8 cellular contexts compared by ENCODE assay signal in the genomic region with DNA sequence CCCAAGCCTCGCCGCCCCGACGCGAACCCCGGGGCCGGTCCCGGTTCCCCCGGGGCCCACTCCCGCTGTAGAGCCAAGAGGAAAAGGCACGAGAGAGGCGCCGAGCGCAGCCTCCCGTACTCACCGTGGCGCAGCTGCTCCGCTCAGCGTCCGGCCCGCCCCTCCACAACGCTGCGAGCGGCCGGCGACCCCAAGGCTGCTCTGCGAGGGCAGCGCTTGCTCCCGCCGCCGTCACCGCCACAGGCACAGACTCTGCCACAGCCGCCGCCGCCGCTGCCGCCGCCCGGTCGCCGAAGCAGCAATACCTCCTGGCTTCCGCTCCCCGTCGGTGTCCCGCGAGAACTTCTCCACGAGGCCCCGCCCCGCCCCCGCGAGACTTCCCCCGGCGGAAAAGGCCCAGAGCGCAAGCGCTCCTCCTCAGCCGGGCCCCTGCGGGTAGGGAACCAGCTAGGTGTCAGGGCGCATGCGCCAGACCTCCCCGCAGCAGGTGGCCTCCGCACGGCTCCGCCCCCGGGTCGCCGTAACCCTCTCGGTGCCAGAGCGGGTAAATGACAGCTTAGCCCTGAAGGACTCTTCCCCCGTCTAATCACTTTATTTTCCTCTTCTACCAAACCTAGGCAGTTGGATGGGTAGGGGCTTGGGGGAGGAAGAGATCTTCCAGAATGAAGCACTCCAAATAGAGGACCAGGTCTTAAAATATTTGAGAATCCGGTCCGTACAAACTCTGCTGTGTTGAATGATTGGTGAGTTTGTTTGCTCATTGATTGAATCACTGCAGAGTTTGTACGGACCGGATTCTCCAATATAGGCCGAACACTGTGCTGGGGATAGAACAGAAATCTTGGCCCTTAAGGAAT. TPM values are rescaled to one million over a fixed set of nuclear protein-coding genes. Genes with fewer than 3 reads are reported as not detected.
DNase-seq lines count a peak whose midpoint lies in the region; ATAC-seq and TF ChIP-seq lines count a peak whose summit lies in the region.

A gene (minus strand): TSS at position 314 of the 857 bp plus-strand sequence. CDS start 12,050 bp downstream, outside the sequence.

- H3K27ac ChIP-seq in VCaP = peak within 1 kb of the TSS; percentile 88
- no peak within 1 kb of the TSS for H3K27ac ChIP-seq in iPS-18a (ENCODE audit: low read length)

- peak within 1 kb of the TSS; percentile 85 for H3K9ac ChIP-seq in iPS-18a (ENCODE audit: low read length)
- peak within 1 kb of the TSS; percentile 98 for H3K9ac ChIP-seq in skeletal muscle satellite cell (ENCODE audit: low read depth, low read length)

- H3K36me3 ChIP-seq in iPS-18a (ENCODE audit: control insufficient read depth, low read depth, low read length) (no peaks in the 10 kb centered on the region), skeletal muscle satellite cell (ENCODE audit: insufficient read depth, low read length) (no peaks in the 10 kb centered on the region)

- in situ Hi-C loops in T47D (cut with HindIII; ENCODE audit: low pct_unique_long_range_greater_than_20kb, low sequenced_read_pairs) = no loop called here

- H3K4me1 ChIP-seq in iPS-18a (ENCODE audit: control insufficient read depth, low read depth, low read length) = peaks cover 6% of the 10 kb centered on the region
- peaks cover 8% of the 10 kb centered on the region for H3K4me1 ChIP-seq in skeletal muscle satellite cell (ENCODE audit: control insufficient read depth, insufficient read depth, low read length)

- peak; percentile 60 for ATAC-seq in GM18870 (IDR thresholded peaks at IDR 0.05; ENCODE audit: unreplicated experiment)
- ATAC-seq in HG03108 (IDR thresholded peaks at IDR 0.05; ENCODE audit: unreplicated experiment) = peak; percentile 71

- H3K27me3 ChIP-seq in iPS-18a (ENCODE audit: control insufficient read depth, insufficient read depth, low read length) (no peaks in the 10 kb centered on the region), skeletal muscle satellite cell (ENCODE audit: control insufficient read depth, insufficient read depth, low read length) (peaks cover 3% of the 10 kb centered on the region)

- H3K4me3 ChIP-seq in iPS-18a (ENCODE audit: low read length) = peak within 1 kb of the TSS; percentile 91
- H3K4me3 ChIP-seq in skeletal muscle satellite cell (ENCODE audit: low read length) = peak within 1 kb of the TSS; percentile 98

- no peak for TF ChIP-seq CTCF in VCaP (conservative IDR thresholded peaks at IDR 0.05)

- DNase-seq in A172 (ENCODE audit: low spot score) (peak; percentile 92), NCI-H2196 treated with DMSO at 0.1 percent for 48 hours (lab: John Stamatoyannopoulos, UW; ENCODE audit: unreplicated experiment) (peak; percentile 96), T47D (ENCODE audit: low read depth in 1 of 2, low spot score in 1 of 2) (peak; percentile 97 to 99)

- no peaks in the 10 kb centered on the region for H3K9me3 ChIP-seq in iPS-18a (ENCODE audit: control insufficient read depth, low read depth, low read length)
- no peaks in the 10 kb centered on the region for H3K9me3 ChIP-seq in skeletal muscle satellite cell (replicated peaks; ENCODE audit: low read length)

- H3K4me2 ChIP-seq in skeletal muscle satellite cell (ENCODE audit: low read length) = peak within 1 kb of the TSS; percentile 98

RNA-seq across cellular contexts. Expression of the gene that starts here (rescaled TPM):
- 116 and 123 TPM in 2 replicates for total RNA-seq in A172 (2014; rRNA removed; shearing (Covaris generic))
- total RNA-seq in skeletal muscle satellite cell (2012; rRNA removed) = 72.1 and 75.8 TPM in 2 replicates
